1 cellular context compared by ENCODE assay signal in genomic region chr19:33804021-33804799, GRCh38.
TF ChIP-seq lines count a peak whose summit lies in the region.

No MANE protein-coding gene starts in this region.

TF ChIP-seq in A549, 52 proteins besides CTCF, POLR2A, EP300 and RAD21 (continued from another document):
- TF ChIP-seq ELK1 (IDR thresholded peaks at IDR 0.05; ENCODE audit: low read depth, low read length) (no peak), CHD2 (IDR thresholded peaks at IDR 0.05; ENCODE audit: low read length, partially characterized antibody) (no peak), CEBPB (IDR thresholded peaks at IDR 0.05) (no peak), MYC (IDR thresholded peaks at IDR 0.05; ENCODE audit: borderline replicate concordance, low read length) (peak; percentile 67), HEYL (CRISPR knock-in tag; IDR thresholded peaks at IDR 0.05) (peak; percentile 84), MAZ (IDR thresholded peaks at IDR 0.05; ENCODE audit: borderline replicate concordance, low read depth, low read length) (no peak), USF2 (IDR thresholded peaks at IDR 0.05) (no peak; the same call in 1 of the 2 replicates), ESRRA (IDR thresholded peaks at IDR 0.05; ENCODE audit: borderline replicate concordance, low read length) (no peak), ZFP36 (IDR thresholded peaks at IDR 0.05; ENCODE audit: borderline replicate concordance, partially characterized antibody) (no peak), NR3C1 (IDR thresholded peaks at IDR 0.05) (no peak), E2F6 (IDR thresholded peaks at IDR 0.05; ENCODE audit: borderline replicate concordance, low read depth) (no peak), TFCP2L1 (CRISPR knock-in tag; IDR thresholded peaks at IDR 0.05) (no peak), RARB (CRISPR knock-in tag; IDR thresholded peaks at IDR 0.05) (no peak), BHLHE40 (IDR thresholded peaks at IDR 0.05; ENCODE audit: low read depth, low read length) (no peak), NPAS2 (CRISPR knock-in tag; IDR thresholded peaks at IDR 0.05; ENCODE audit: borderline replicate concordance) (no peak), FOSB (CRISPR knock-in tag; IDR thresholded peaks at IDR 0.05) (no peak), RFX5 (IDR thresholded peaks at IDR 0.05) (no peak), REST (IDR thresholded peaks at IDR 0.05) (no peak), MAX (IDR thresholded peaks at IDR 0.05) (no peak; the same call in none of the 2 replicates), KDM5A (IDR thresholded peaks at IDR 0.05) (no peak), EHF (CRISPR knock-in tag; IDR thresholded peaks at IDR 0.05) (peak; percentile 92), FOXS1 (CRISPR knock-in tag; IDR thresholded peaks at IDR 0.05) (0 out of 2 replicates have a peak, but pooled peaks have one; percentile 16), HOXB5 (CRISPR knock-in tag; IDR thresholded peaks at IDR 0.05) (peak; percentile 91), ZNF302 (CRISPR knock-in tag; IDR thresholded peaks at IDR 0.05) (no peak), NFE2L2 (conservative IDR thresholded peaks at IDR 0.05; ENCODE audit: low read length) (peak; percentile 76), GATA3 (IDR thresholded peaks at IDR 0.05; ENCODE audit: borderline replicate concordance) (no peak), JUNB (IDR thresholded peaks at IDR 0.05) (no peak), TP53 (CRISPR knock-in tag; IDR thresholded peaks at IDR 0.05) (no peak), RNF2 (IDR thresholded peaks at IDR 0.05; ENCODE audit: borderline replicate concordance, low read depth) (no peak), ATOH8 (CRISPR knock-in tag; IDR thresholded peaks at IDR 0.05; ENCODE audit: low read depth) (peak; percentile 62; the same call in 1 of the 2 replicates), BCL3 (IDR thresholded peaks at IDR 0.05) (no peak), KDM1A (IDR thresholded peaks at IDR 0.05; ENCODE audit: low read depth) (no peak), JUN (IDR thresholded peaks at IDR 0.05) (peak; percentile 29 to 42; a peak in 1 of 5 replicates), HOXA7 (CRISPR knock-in tag; IDR thresholded peaks at IDR 0.05) (no peak), SMC3 (IDR thresholded peaks at IDR 0.05) (no peak), ZC3H11A (IDR thresholded peaks at IDR 0.05) (no peak), CHD4 (IDR thresholded peaks at IDR 0.05; ENCODE audit: borderline replicate concordance) (no peak), POLR2AphosphoS2 (conservative IDR thresholded peaks at IDR 0.05; ENCODE audit: low read length) (no peak), MAFK (IDR thresholded peaks at IDR 0.05; ENCODE audit: partially characterized antibody) (peak; percentile 99), PBX3 (IDR thresholded peaks at IDR 0.05) (no peak), HES2 (IDR thresholded peaks at IDR 0.05) (no peak), EHMT2 (IDR thresholded peaks at IDR 0.05; ENCODE audit: low read depth) (no peak), HOXB13 (CRISPR knock-in tag; IDR thresholded peaks at IDR 0.05; ENCODE audit: low read depth) (peak; percentile 89; the same call in 1 of the 2 replicates), PHF8 (IDR thresholded peaks at IDR 0.05; ENCODE audit: borderline replicate concordance, low read depth) (no peak)
